24 cellular contexts compared by ENCODE assay signal in genomic region chr1:53868565-53868964, GRCh38. TPM values are rescaled to one million over a fixed set of nuclear protein-coding genes. Genes with fewer than 3 reads are reported as not detected.
"Had no signal": no experiment of that assay in that cellular context is flagged by ENCODE, and none has a peak within 500 bp of the region (broad histone marks: within the 10 kb centered on the region; RNA-seq: fewer than 3 reads in every experiment).

No MANE protein-coding gene starts in this region.

- H3K9me3 ChIP-seq: MG63 had no signal

- H3K4me2 ChIP-seq: KMS-11, PC-9 had no signal

- H3K27ac ChIP-seq: brain microvascular endothelial cell, cardiac muscle cell, KMS-11, PC-9 had no signal

- H3K4me3 ChIP-seq: cardiac muscle cell, MG63, PC-9 had no signal

- H3K27me3 ChIP-seq: brain microvascular endothelial cell, cardiac muscle cell, MG63 had no signal

- H2AFZ ChIP-seq: PC-9 had no signal

- DNase-seq: activated CD4-positive, alpha-beta T cell treated with anti-CD3 and anti-CD28 coated beads for 4 hours; activated CD8-positive, alpha-beta memory T cell treated with anti-CD3 and anti-CD28 coated beads, Interleukin-2, amount 10 ng/mL, durations not matched to agents 7 days and 5 days; activated gamma-delta T cell treated with Interleukin-2 at 50 U/mL for 16 hours; activated naive CD4-positive, alpha-beta T cell treated with anti-CD3 and anti-CD28 coated beads, Interleukin-2, amount 10 ng/mL, durations not matched to agents 7 days and 5 days; activated naive CD8-positive, alpha-beta T cell treated with anti-CD3 and anti-CD28 coated beads for 36 hours; activated T-cell treated with anti-CD3 and anti-CD28 coated beads, Interleukin-2, amount 50 U/mL, for 48 hours; brain microvascular endothelial cell; MG63; MV-4-11; NCI-H1092 treated with DMSO at 0.1 percent for 48 hours; NCI-H1417 treated with DMSO at 0.1 percent for 48 hours; NCI-H1694; NCI-H2029; NCI-H345; NCI-H510A; NCI-H69; NK-92 treated with Interleukin-12 subunit alpha and Interleukin-12 subunit beta, amount 100 ng/mL, for 24 hours; PC-9; SHP77 treated with DMSO at 0.1 percent for 48 hours had no signal

- H3K36me3 ChIP-seq: MG63 had no signal

- H3K9ac ChIP-seq: KMS-11 had no signal

RNA-seq across cellular contexts. Expression of gene DIO1, which starts 25.4 kb away (rescaled TPM):
- total RNA-seq: activated CD8-positive, alpha-beta memory T cell treated with anti-CD3 and anti-CD28 coated beads, Interleukin-2, amount 10 ng/mL, durations not matched to agents 7 days and 5 days; activated naive CD8-positive, alpha-beta T cell treated with anti-CD3 and anti-CD28 coated beads for 36 hours; activated T-helper 2 cell treated with anti-CD3 and anti-CD28 coated beads, Interferon-gamma antibody, Interleukin-2, Interleukin-4, amounts not matched to agents 10 μg/mL and 5 μg/mL and 100 μg/mL, durations not matched to agents 14 hours and 24 hours and 36 hours; cardiac muscle cell; PC-9; SK-MEL-5 had no signal
- polyA plus RNA-seq: adipose tissue, cardiac muscle cell had no signal
